Comparison of ENCODE assay signal across 1 cellular context in the genomic region with DNA sequence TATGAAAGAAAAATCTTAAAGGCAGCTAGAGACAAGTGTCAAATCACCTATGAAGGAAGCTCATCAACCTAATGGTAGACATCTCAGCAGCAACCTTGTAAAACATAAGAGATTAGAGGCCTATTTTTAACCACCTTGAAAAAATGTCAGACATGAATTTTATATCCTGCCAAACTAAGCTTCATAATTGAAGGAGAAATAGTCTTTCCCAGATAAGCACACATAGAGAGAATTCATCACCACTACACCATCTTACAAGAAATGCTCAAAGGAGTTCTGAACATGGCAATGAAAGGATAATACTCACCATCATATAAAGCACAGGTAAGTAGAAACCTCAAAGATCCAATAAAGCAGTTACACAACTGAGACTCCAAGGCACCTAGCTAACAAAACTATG.
TF ChIP-seq lines count a peak whose summit lies in the region.

No MANE protein-coding gene starts in this region.

TF ChIP-seq in HEK293, 187 proteins besides CTCF, POLR2A, EP300 and RAD21 (continued from another document):
- TF ChIP-seq, protein P1, sequence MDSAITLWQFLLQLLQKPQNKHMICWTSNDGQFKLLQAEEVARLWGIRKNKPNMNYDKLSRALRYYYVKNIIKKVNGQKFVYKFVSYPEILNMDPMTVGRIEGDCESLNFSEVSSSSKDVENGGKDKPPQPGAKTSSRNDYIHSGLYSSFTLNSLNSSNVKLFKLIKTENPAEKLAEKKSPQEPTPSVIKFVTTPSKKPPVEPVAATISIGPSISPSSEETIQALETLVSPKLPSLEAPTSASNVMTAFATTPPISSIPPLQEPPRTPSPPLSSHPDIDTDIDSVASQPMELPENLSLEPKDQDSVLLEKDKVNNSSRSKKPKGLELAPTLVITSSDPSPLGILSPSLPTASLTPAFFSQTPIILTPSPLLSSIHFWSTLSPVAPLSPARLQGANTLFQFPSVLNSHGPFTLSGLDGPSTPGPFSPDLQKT (IDR thresholded peaks at IDR 0.05; ENCODE audit: borderline replicate concordance, low read depth, low read length) = no peak
- TF ChIP-seq ZNF24 (tag by site-specific recombination; IDR thresholded peaks at IDR 0.05) (no peak), ZXDB (tag by site-specific recombination; IDR thresholded peaks at IDR 0.05) (no peak)
